In genomic region chr10:82150123-82150900, GRCh38 we compare ENCODE assay signal across 10 cellular contexts.
DNase-seq lines count a peak whose midpoint lies in the region; ATAC-seq and FAIRE-seq lines count a peak whose summit lies in the region.
"Had no signal": no experiment of that assay in that cellular context is flagged by ENCODE, and none has a peak within 500 bp of the region (broad histone marks: within the 10 kb centered on the region; RNA-seq: fewer than 3 reads in every experiment).

No MANE protein-coding gene starts in this region.

- no peaks in the 10 kb centered on the region for H3K27me3 Mint-ChIP-seq in activated CD4-positive, alpha-beta T cell treated with anti-CD3 and anti-CD28 coated beads for 36 hours
- H3K27me3 Mint-ChIP-seq in stimulated activated naive B cell treated with anti-CD40 and anti-IgM and Interleukin-4, amounts not matched to agents 10 μg/mL and 1 μg/mL and 100 μg/mL, for 72 hours = no peaks in the 10 kb centered on the region

- CTCF ChIA-PET in activated CD4-positive, alpha-beta T cell treated with anti-CD3 and anti-CD28 coated beads for 36 hours (lab: Charles Lee) = no interaction called here

- FAIRE-seq in endometrium (lab: Jason Lieb, UNC) = peak; percentile 82

- POLR2A ChIA-PET in activated CD4-positive, alpha-beta T cell treated with anti-CD3 and anti-CD28 coated beads for 36 hours (lab: Charles Lee) = no interaction called here

- ATAC-seq in activated CD4-positive, alpha-beta T cell treated with anti-CD3 and anti-CD28 coated beads for 36 hours = no peak
- no peak for ATAC-seq in stimulated activated naive B cell treated with anti-CD40 and anti-IgM and Interleukin-4, amounts not matched to agents 10 μg/mL and 1 μg/mL and 100 μg/mL, for 72 hours (replicated peaks)
- ATAC-seq in HG02763 (IDR thresholded peaks at IDR 0.05; ENCODE audit: unreplicated experiment) = no peak
- no peak for ATAC-seq in HG03097 (IDR thresholded peaks at IDR 0.05; ENCODE audit: low FRiP score, unreplicated experiment)

- H3K27ac Mint-ChIP-seq in activated CD4-positive, alpha-beta T cell treated with anti-CD3 and anti-CD28 coated beads for 36 hours = no peak overlapping the region
- H3K27ac Mint-ChIP-seq in stimulated activated naive B cell treated with anti-CD40 and anti-IgM and Interleukin-4, amounts not matched to agents 10 μg/mL and 1 μg/mL and 100 μg/mL, for 72 hours = no peak overlapping the region
- H3K27ac Mint-ChIP-seq: CD14-positive monocyte had no signal

- H3K36me3 Mint-ChIP-seq in activated CD4-positive, alpha-beta T cell treated with anti-CD3 and anti-CD28 coated beads for 36 hours (ENCODE audit: low read depth) = no peaks in the 10 kb centered on the region
- H3K36me3 Mint-ChIP-seq in stimulated activated naive B cell treated with anti-CD40 and anti-IgM and Interleukin-4, amounts not matched to agents 10 μg/mL and 1 μg/mL and 100 μg/mL, for 72 hours = no peaks in the 10 kb centered on the region
- H3K36me3 Mint-ChIP-seq: CD14-positive monocyte had no signal

- H3K4me3 Mint-ChIP-seq in activated CD4-positive, alpha-beta T cell treated with anti-CD3 and anti-CD28 coated beads for 36 hours = no peak overlapping the region
- no peak overlapping the region for H3K4me3 Mint-ChIP-seq in stimulated activated naive B cell treated with anti-CD40 and anti-IgM and Interleukin-4, amounts not matched to agents 10 μg/mL and 1 μg/mL and 100 μg/mL, for 72 hours
- H3K4me3 Mint-ChIP-seq: CD14-positive monocyte had no signal

- peaks cover 4% of the 10 kb centered on the region for H3K9me3 Mint-ChIP-seq in activated CD4-positive, alpha-beta T cell treated with anti-CD3 and anti-CD28 coated beads for 36 hours (ENCODE audit: low read depth)
- peaks cover 0 to 2% of the 10 kb centered on the region in 2 donors for H3K9me3 Mint-ChIP-seq in stimulated activated naive B cell treated with anti-CD40 and anti-IgM and Interleukin-4, amounts not matched to agents 10 μg/mL and 1 μg/mL and 100 μg/mL, for 72 hours

- no peaks in the 10 kb centered on the region for H3K4me1 Mint-ChIP-seq in activated CD4-positive, alpha-beta T cell treated with anti-CD3 and anti-CD28 coated beads for 36 hours
- no peaks in the 10 kb centered on the region for H3K4me1 Mint-ChIP-seq in stimulated activated naive B cell treated with anti-CD40 and anti-IgM and Interleukin-4, amounts not matched to agents 10 μg/mL and 1 μg/mL and 100 μg/mL, for 72 hours

- H3K4me3 ChIP-seq in skeletal muscle cell (ENCODE audit: low read depth, low read length) = no peak overlapping the region

- intact Hi-C loops in activated CD4-positive, alpha-beta T cell treated with anti-CD3 and anti-CD28 coated beads for 36 hours (cut with DNase I, micrococcal nuclease) = no loop called here

- DNase-seq in activated CD4-positive, alpha-beta T cell treated with anti-CD3 and anti-CD28 coated beads for 36 hours = peak; percentile 27
- no peak for DNase-seq in activated CD4-positive, alpha-beta T cell treated with anti-CD3 and anti-CD28 coated beads, Interleukin-2, amount 50 U/mL, for 4 hours
- peak; percentile 3 for DNase-seq in NCI-H2081 treated with DMSO at 0.1 percent for 48 hours (lab: John Stamatoyannopoulos, UW)
- DNase-seq in skeletal muscle cell (ENCODE audit: low read depth) = peak; percentile 11
- DNase-seq in stimulated activated naive B cell treated with anti-CD40 and anti-IgM and Interleukin-4, amounts not matched to agents 10 μg/mL and 1 μg/mL and 100 μg/mL, for 72 hours = no peak
- DNase-seq: stimulated activated CD4-positive, alpha-beta T cell treated with anti-CD3 and anti-CD28 coated beads, Interleukin-4, amount 100 ng/mL, for 4 hours had no signal

Comparison
In these comparisons a context has a peak if more than half of its experiments do, and no peak if none do; other contexts are left out.
1. DNase-seq: peak in activated CD4-positive, alpha-beta T cell treated with anti-CD3 and anti-CD28 coated beads for 36 hours (single experiment), NCI-H2081 treated with DMSO at 0.1 percent for 48 hours (single experiment) and skeletal muscle cell (single experiment); none in activated CD4-positive, alpha-beta T cell treated with anti-CD3 and anti-CD28 coated beads, Interleukin-2, amount 50 U/mL, for 4 hours (0 of 2) and stimulated activated naive B cell treated with anti-CD40 and anti-IgM and Interleukin-4, amounts not matched to agents 10 μg/mL and 1 μg/mL and 100 μg/mL, for 72 hours (single experiment).